Comparison of ENCODE assay signal across 1 cellular context in the genomic region with DNA sequence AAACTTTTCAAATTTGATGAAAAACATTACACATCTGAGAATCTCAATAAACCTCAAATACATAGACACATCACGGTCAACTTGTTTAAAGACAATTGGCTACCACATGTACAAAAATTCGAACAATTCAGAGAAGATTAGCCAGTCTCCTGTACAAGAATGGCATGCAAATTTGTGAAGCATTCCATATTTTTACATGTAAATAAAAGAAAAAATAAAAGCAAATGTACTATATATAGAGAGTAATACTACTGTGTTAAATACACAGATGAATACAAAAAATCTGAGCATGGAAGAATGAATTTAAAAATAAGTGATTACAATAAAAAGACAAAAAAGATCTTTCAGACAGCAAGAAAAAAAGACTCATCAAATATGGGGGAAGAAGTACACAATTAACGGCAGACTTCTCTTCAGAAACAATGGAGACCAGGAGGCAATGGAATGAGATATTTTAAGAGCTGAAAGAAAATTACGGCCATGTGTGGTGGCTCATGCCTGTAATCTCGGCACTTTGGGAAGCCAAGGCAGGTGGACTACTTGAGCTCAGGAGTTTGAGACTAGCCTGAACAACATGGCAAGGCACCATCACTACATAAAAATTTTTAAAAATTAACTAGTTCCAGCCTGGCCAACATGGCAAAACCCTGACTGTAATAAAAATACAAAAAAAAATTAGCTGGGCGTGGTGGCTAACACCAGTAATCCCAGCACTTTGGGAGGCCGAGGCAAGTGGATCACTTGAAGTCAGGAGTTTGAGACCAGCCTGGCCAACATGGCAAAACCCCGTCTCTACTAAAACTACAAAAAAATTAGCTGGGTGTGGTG.
TF ChIP-seq lines count a peak whose summit lies in the region.

No MANE protein-coding gene starts in this region.

TF ChIP-seq in SK-N-SH treated with all-trans-retinoic acid at 6 μM for 48 hours, 23 proteins besides CTCF, POLR2A, EP300 and RAD21:
- TF ChIP-seq PATZ1 (CRISPR knock-in tag; IDR thresholded peaks at IDR 0.05; ENCODE audit: borderline replicate concordance) (no peak), ZNF8 (CRISPR knock-in tag; IDR thresholded peaks at IDR 0.05) (no peak), BACH2 (CRISPR knock-in tag; IDR thresholded peaks at IDR 0.05; ENCODE audit: borderline replicate concordance) (no peak), ISL1 (CRISPR knock-in tag; IDR thresholded peaks at IDR 0.05) (no peak), POU6F1 (CRISPR knock-in tag; IDR thresholded peaks at IDR 0.05; ENCODE audit: borderline replicate concordance, low read depth) (no peak), CSRNP3 (CRISPR knock-in tag; IDR thresholded peaks at IDR 0.05) (no peak), SNAI2 (CRISPR knock-in tag; IDR thresholded peaks at IDR 0.05) (no peak), ZNF70 (CRISPR knock-in tag; IDR thresholded peaks at IDR 0.05) (no peak), TOX (CRISPR knock-in tag; IDR thresholded peaks at IDR 0.05; ENCODE audit: borderline replicate concordance) (no peak), ZC3H10 (CRISPR knock-in tag; IDR thresholded peaks at IDR 0.05) (no peak), ESRRG (CRISPR knock-in tag; IDR thresholded peaks at IDR 0.05) (no peak), ZNF565 (CRISPR knock-in tag; conservative IDR thresholded peaks at IDR 0.05; ENCODE audit: low read depth) (no peak), TCF4 (CRISPR knock-in tag; IDR thresholded peaks at IDR 0.05; ENCODE audit: borderline replicate concordance) (no peak), PPARA (CRISPR knock-in tag; IDR thresholded peaks at IDR 0.05; ENCODE audit: borderline replicate concordance) (no peak), CSDC2 (CRISPR knock-in tag; IDR thresholded peaks at IDR 0.05) (no peak), OSR1 (CRISPR knock-in tag; IDR thresholded peaks at IDR 0.05) (no peak)
- TF ChIP-seq, protein P1, sequence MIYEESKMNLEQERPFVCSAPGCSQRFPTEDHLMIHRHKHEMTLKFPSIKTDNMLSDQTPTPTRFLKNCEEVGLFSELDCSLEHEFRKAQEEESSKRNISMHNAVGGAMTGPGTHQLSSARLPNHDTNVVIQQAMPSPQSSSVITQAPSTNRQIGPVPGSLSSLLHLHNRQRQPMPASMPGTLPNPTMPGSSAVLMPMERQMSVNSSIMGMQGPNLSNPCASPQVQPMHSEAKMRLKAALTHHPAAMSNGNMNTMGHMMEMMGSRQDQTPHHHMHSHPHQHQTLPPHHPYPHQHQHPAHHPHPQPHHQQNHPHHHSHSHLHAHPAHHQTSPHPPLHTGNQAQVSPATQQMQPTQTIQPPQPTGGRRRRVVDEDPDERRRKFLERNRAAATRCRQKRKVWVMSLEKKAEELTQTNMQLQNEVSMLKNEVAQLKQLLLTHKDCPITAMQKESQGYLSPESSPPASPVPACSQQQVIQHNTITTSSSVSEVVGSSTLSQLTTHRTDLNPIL (CRISPR knock-in tag; IDR thresholded peaks at IDR 0.05; ENCODE audit: low read depth) = no peak
- TF ChIP-seq, protein P2, sequence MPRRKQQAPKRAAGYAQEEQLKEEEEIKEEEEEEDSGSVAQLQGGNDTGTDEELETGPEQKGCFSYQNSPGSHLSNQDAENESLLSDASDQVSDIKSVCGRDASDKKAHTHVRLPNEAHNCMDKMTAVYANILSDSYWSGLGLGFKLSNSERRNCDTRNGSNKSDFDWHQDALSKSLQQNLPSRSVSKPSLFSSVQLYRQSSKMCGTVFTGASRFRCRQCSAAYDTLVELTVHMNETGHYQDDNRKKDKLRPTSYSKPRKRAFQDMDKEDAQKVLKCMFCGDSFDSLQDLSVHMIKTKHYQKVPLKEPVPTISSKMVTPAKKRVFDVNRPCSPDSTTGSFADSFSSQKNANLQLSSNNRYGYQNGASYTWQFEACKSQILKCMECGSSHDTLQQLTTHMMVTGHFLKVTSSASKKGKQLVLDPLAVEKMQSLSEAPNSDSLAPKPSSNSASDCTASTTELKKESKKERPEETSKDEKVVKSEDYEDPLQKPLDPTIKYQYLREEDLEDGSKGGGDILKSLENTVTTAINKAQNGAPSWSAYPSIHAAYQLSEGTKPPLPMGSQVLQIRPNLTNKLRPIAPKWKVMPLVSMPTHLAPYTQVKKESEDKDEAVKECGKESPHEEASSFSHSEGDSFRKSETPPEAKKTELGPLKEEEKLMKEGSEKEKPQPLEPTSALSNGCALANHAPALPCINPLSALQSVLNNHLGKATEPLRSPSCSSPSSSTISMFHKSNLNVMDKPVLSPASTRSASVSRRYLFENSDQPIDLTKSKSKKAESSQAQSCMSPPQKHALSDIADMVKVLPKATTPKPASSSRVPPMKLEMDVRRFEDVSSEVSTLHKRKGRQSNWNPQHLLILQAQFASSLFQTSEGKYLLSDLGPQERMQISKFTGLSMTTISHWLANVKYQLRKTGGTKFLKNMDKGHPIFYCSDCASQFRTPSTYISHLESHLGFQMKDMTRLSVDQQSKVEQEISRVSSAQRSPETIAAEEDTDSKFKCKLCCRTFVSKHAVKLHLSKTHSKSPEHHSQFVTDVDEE (CRISPR knock-in tag; IDR thresholded peaks at IDR 0.05) = no peak
